In the genomic region with DNA sequence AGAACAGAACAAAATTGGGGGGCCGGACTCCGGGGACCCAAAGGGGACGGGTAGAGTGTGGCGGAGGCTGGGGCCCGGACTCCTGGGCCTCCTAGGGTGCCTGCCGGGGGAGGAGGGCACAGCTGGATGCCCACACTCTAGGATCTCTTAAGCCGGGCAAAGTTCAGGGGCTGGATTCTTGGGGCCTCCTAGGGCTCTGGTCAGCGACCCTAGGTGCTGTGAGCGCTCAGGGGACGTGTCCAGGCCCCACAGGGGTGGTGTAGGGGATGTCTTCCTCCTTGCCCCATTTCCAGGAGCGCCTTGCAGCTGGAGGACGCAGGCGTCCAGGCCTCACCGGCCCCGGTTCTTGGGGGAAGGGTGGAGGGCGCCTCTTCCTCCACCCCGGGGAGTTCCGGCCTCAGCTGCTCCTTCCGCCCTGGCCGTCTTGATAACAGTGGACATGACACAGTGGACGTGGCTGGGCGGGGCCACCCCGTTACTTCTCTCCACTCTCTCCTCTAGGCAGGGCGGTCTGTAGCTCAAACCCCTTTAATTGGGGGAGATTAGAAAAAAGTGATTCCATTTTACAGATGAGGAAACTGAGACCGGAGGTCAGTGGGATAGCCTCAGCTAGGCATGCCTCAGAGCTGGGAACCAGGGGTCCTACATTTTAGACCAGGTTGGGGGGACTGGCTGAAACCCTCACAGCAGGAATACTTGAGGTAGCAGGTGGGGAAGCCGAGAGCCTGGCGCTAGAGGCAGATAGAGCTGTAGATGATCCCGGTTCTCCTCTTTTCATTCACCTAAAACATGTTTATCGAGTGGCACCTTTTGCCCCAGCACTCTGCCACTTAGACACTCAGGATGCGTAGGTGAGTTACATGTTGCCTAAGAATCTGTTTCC, we compare ENCODE assay signal across 9 cellular contexts. TPM values are rescaled to one million over a fixed set of nuclear protein-coding genes. Genes with fewer than 3 reads are reported as not detected.
DNase-seq lines count a peak whose midpoint lies in the region; ATAC-seq, FAIRE-seq and TF ChIP-seq lines count a peak whose summit lies in the region.
"Had no signal": no experiment of that assay in that cellular context is flagged by ENCODE, and none has a peak within 500 bp of the region (broad histone marks: within the 10 kb centered on the region; RNA-seq: fewer than 3 reads in every experiment).

No MANE protein-coding gene starts in this region.

- H3K9me3 ChIP-seq in A549, result no peaks in the 10 kb centered on the region
- H3K9me3 ChIP-seq in OCI-LY3 (ENCODE audit: insufficient read depth, low read length), result no peaks in the 10 kb centered on the region
- H3K9me3 ChIP-seq in ectodermal cell (ENCODE audit: control insufficient read depth, low read length), result no peaks in the 10 kb centered on the region
- H3K9me3 ChIP-seq in mucosa of rectum (ENCODE audit: control insufficient read depth in 2 of 2, low read length in 2 of 2), result no peaks in the 10 kb centered on the region

- H3K79me2 ChIP-seq in OCI-LY3 (ENCODE audit: low read length), result peaks cover 35% of the 10 kb centered on the region

- H3K36me3 ChIP-seq in OCI-LY3 (replicated peaks; ENCODE audit: low read depth, low read length) (peaks cover 19% of the 10 kb centered on the region), ectodermal cell (ENCODE audit: control insufficient read depth, insufficient read depth, low read length) (no peaks in the 10 kb centered on the region), mucosa of rectum (ENCODE audit: control insufficient read depth in 2 of 2, insufficient read depth in 2 of 2, low read length in 2 of 2) (peaks cover 0 to 16% of the 10 kb centered on the region in 2 donors)

- POLR2A ChIA-PET in A549 (lab: Yijun Ruan, JAX), result interaction anchor here (0.7 to 1.0 kb wide), 2 partner anchors 32 to 164 kb away, joined by 3 to 5 read pairs; no protein-coding TSS in a partner anchor

- TF ChIP-seq RAD21 in A549 (conservative IDR thresholded peaks at IDR 0.05 in 1 of 2, IDR thresholded peaks at IDR 0.05 in 1 of 2), result no peak

- no peak for FAIRE-seq in A549 (lab: Jason Lieb, UNC)
- FAIRE-seq: colon had no signal

- H3K4me3 ChIP-seq in A549 (peak overlapping the region; percentile 64), OCI-LY3 (ENCODE audit: low read length) (peak overlapping the region; percentile 92), ectodermal cell (ENCODE audit: insufficient read depth, low read depth, low read length) (peak overlapping the region; percentile 58), mucosa of rectum (ENCODE audit: low read length in 2 of 2) (peak overlapping the region; percentile 84 to 87)

- H3K9ac ChIP-seq in OCI-LY3 (ENCODE audit: low read length), result peak overlapping the region; percentile 87
- peak overlapping the region; percentile 79 to 90 for H3K9ac ChIP-seq in mucosa of rectum (ENCODE audit: low read depth in 1 of 2, low read length in 2 of 2)

- no peaks in the 10 kb centered on the region for H3K27me3 ChIP-seq in OCI-LY3 (ENCODE audit: low read depth, low read length)
- peaks cover 25% of the 10 kb centered on the region for H3K27me3 ChIP-seq in ectodermal cell (ENCODE audit: control insufficient read depth, insufficient read depth, low read length, poor library complexity, severe bottlenecking)
- H3K27me3 ChIP-seq in mucosa of rectum (ENCODE audit: control insufficient read depth in 2 of 2, insufficient read depth in 2 of 2, low read length in 2 of 2), result no peaks in the 10 kb centered on the region

- ATAC-seq in A549 (peak; percentile 45 to 51; a peak in 5 of 6 replicates), GM19324 (IDR thresholded peaks at IDR 0.05; ENCODE audit: low FRiP score, unreplicated experiment) (peak; percentile 16), GM21786 (IDR thresholded peaks at IDR 0.05; ENCODE audit: unreplicated experiment) (no peak)

- CTCF ChIA-PET in A549 (lab: Yijun Ruan, JAX), result interaction anchor here (0.7 to 1.5 kb wide), 3 partner anchors 9 to 69 kb away, joined by 3 to 7 read pairs (median 3); a partner anchor contains a TSS

- TF ChIP-seq CTCF in A549 (IDR thresholded peaks at IDR 0.05), result no peak
- TF ChIP-seq CTCF in OCI-LY3 (IDR thresholded peaks at IDR 0.05; ENCODE audit: low read depth, low read length), result no peak

- H3K27ac ChIP-seq in A549, result peak overlapping the region; percentile 77 to 98
- H3K27ac ChIP-seq in OCI-LY3 (ENCODE audit: low read length), result peak overlapping the region; percentile 32
- no peak overlapping the region for H3K27ac ChIP-seq in ectodermal cell (ENCODE audit: insufficient read depth, low read depth, low read length, poor library complexity, severe bottlenecking)
- H3K27ac ChIP-seq in mucosa of rectum (ENCODE audit: low read depth in 2 of 2, low read length in 2 of 2), result peak overlapping the region; percentile 79 to 82

- whole genome bisulfite sequencing in A549 (ENCODE audit: missing lambda C conversion rate), result 78% methylated on average over 11 of the region's 30 CpGs
- WGBS in ectodermal cell, 2 experiments, result 46 to 48% methylated on average over 30 of the region's 30 CpGs

- H3K4me2 ChIP-seq in A549 (peak overlapping the region; percentile 75), OCI-LY3 (ENCODE audit: low read length) (peak overlapping the region; percentile 92)

- no peak for TF ChIP-seq POLR2A in A549 (IDR thresholded peaks at IDR 0.05; ENCODE audit: low read length)

- no peak overlapping the region for H2AFZ ChIP-seq in OCI-LY3 (ENCODE audit: low read depth, low read length)

- DNase-seq in A549 (ENCODE audit: low read depth in 1 of 2, low spot score in 1 of 2) (peak in 1 of 2 experiments; percentile 25), NCI-H146 treated with DMSO at 0.1 percent for 48 hours (lab: John Stamatoyannopoulos, UW; ENCODE audit: unreplicated experiment) (no peak)
- no peak for DNase-seq in effector CD8-positive, alpha-beta T cell (lab: John Stamatoyannopoulos, UW)

- peaks cover 7% of the 10 kb centered on the region; the same call in 1 of the 2 replicates for H4K20me1 ChIP-seq in OCI-LY3 (ENCODE audit: insufficient read depth, low read length)

- no peak for TF ChIP-seq EP300 in A549 (IDR thresholded peaks at IDR 0.05)

- H3K4me1 ChIP-seq in A549 (no peaks in the 10 kb centered on the region), OCI-LY3 (ENCODE audit: low read length) (peaks cover 13% of the 10 kb centered on the region), ectodermal cell (ENCODE audit: control insufficient read depth, insufficient read depth, low read length) (no peaks in the 10 kb centered on the region), mucosa of rectum (ENCODE audit: control insufficient read depth in 2 of 2, insufficient read depth in 2 of 2, low read length in 2 of 2) (peaks cover 2 to 9% of the 10 kb centered on the region in 2 donors)

RNA-seq across cellular contexts. Expression of a gene that starts 0.7 kb away (rescaled TPM):
- 44.4 and 47.2 TPM in 2 replicates for polyA plus RNA-seq in A549 (2011; rRNA removed)
- polyA plus RNA-seq in A549 (2012; cell fraction: cytosol; rRNA removed), result 57.5 and 63.0 TPM in 2 replicates
- polyA plus RNA-seq in A549 (2012; cell fraction: nucleus; rRNA removed), result 163 and 178 TPM in 2 replicates
- polyA plus RNA-seq in A549 (2017; fragmentation: RNase III; extraction: RNeasy Plus Mini Kit Qiagen cat#74134 plus additional on column Dnase treatment), result 39.4 to 47.6 TPM (median 41.4 TPM) in 3 replicates
- 129 and 144 TPM in 2 replicates for polyA minus RNA-seq in A549 (2011; rRNA and poly(A)+ RNA removed)
- 56.9 TPM for polyA plus RNA-seq in ectodermal cell (2013, experiment 1 of 4)
- 58.2 TPM for polyA plus RNA-seq in ectodermal cell (2013, experiment 2 of 4)
- polyA plus RNA-seq in ectodermal cell (2013, experiment 3 of 4), result 46.8 TPM
- polyA plus RNA-seq in ectodermal cell (2013, experiment 4 of 4), result 48.8 TPM

RNA-seq across cellular contexts. Expression of a gene that starts 4.1 kb away (rescaled TPM):
- not detected in 2 replicates for polyA plus RNA-seq in A549 (2011; rRNA removed)
- 0.05 and 0.08 TPM in 2 replicates for polyA plus RNA-seq in A549 (2012; cell fraction: cytosol; rRNA removed)
- polyA plus RNA-seq in A549 (2012; cell fraction: nucleus; rRNA removed), result 0.32 and 0.39 TPM in 2 replicates
- polyA plus RNA-seq in A549 (2017; fragmentation: RNase III; extraction: RNeasy Plus Mini Kit Qiagen cat#74134 plus additional on column Dnase treatment), result 0.19 to 0.41 TPM (median 0.26 TPM) in 3 replicates
- not detected in 2 replicates for polyA minus RNA-seq in A549 (2011; rRNA and poly(A)+ RNA removed)
- not detected for polyA plus RNA-seq in ectodermal cell (2013, experiment 1 of 4)
- not detected for polyA plus RNA-seq in ectodermal cell (2013, experiment 2 of 4)
- polyA plus RNA-seq in ectodermal cell (2013, experiment 3 of 4), result not detected
- polyA plus RNA-seq in ectodermal cell (2013, experiment 4 of 4), result not detected

RNA-seq across cellular contexts. Expression of a gene that starts 8.0 kb away (rescaled TPM):
- polyA plus RNA-seq in A549 (2011; rRNA removed) (28.5 and 48.6 TPM in 2 replicates), A549 (2017; fragmentation: RNase III; extraction: RNeasy Plus Mini Kit Qiagen cat#74134 plus additional on column Dnase treatment) (85.0 to 109 TPM (median 99.3 TPM) in 3 replicates)
- polyA plus RNA-seq in A549 (2012; cell fraction: cytosol; rRNA removed), result 27.2 and 39.2 TPM in 2 replicates
- 8.5 and 33.8 TPM in 2 replicates for polyA plus RNA-seq in A549 (2012; cell fraction: nucleus; rRNA removed)
- polyA minus RNA-seq in A549 (2011; rRNA and poly(A)+ RNA removed), result 4.1 and 4.2 TPM in 2 replicates
- 70.5 TPM for polyA plus RNA-seq in ectodermal cell (2013, experiment 1 of 4)
- 80.3 TPM for polyA plus RNA-seq in ectodermal cell (2013, experiment 2 of 4)
- polyA plus RNA-seq in ectodermal cell (2013, experiment 3 of 4), result 80.2 TPM
- 81.2 TPM for polyA plus RNA-seq in ectodermal cell (2013, experiment 4 of 4)

RNA-seq across cellular contexts. Expression of a gene that starts 8.3 kb away (rescaled TPM):
- 13.9 and 15.0 TPM in 2 replicates for polyA plus RNA-seq in A549 (2011; rRNA removed)
- 34.6 and 39.0 TPM in 2 replicates for polyA plus RNA-seq in A549 (2012; cell fraction: cytosol; rRNA removed)
- polyA plus RNA-seq in A549 (2012; cell fraction: nucleus; rRNA removed), result 124 and 162 TPM in 2 replicates
- polyA plus RNA-seq in A549 (2017; fragmentation: RNase III; extraction: RNeasy Plus Mini Kit Qiagen cat#74134 plus additional on column Dnase treatment), result 21.2 to 22.2 TPM (median 21.6 TPM) in 3 replicates
- polyA minus RNA-seq in A549 (2011; rRNA and poly(A)+ RNA removed), result 32.8 and 40.7 TPM in 2 replicates
- polyA plus RNA-seq in ectodermal cell (2013, experiment 1 of 4), result 49.4 TPM
- 50.4 TPM for polyA plus RNA-seq in ectodermal cell (2013, experiment 2 of 4)
- polyA plus RNA-seq in ectodermal cell (2013, experiment 3 of 4), result 42.6 TPM
- 47.4 TPM for polyA plus RNA-seq in ectodermal cell (2013, experiment 4 of 4)

RNA-seq across cellular contexts. Expression of a gene that starts 31.2 kb away (rescaled TPM):
- not detected in 2 replicates for polyA plus RNA-seq in A549 (2011; rRNA removed)
- not detected in 2 replicates for polyA plus RNA-seq in A549 (2012; cell fraction: cytosol; rRNA removed)
- polyA plus RNA-seq in A549 (2012; cell fraction: nucleus; rRNA removed), result not detected in 2 replicates
- not detected in 3 replicates for polyA plus RNA-seq in A549 (2017; fragmentation: RNase III; extraction: RNeasy Plus Mini Kit Qiagen cat#74134 plus additional on column Dnase treatment)
- not detected in 2 replicates for polyA minus RNA-seq in A549 (2011; rRNA and poly(A)+ RNA removed)
- not detected for polyA plus RNA-seq in ectodermal cell (2013, experiment 1 of 4)
- not detected for polyA plus RNA-seq in ectodermal cell (2013, experiment 2 of 4)
- not detected for polyA plus RNA-seq in ectodermal cell (2013, experiment 3 of 4)
- not detected for polyA plus RNA-seq in ectodermal cell (2013, experiment 4 of 4)
